ENCODE assay signal across 9 cellular contexts in genomic region chr19:57103573-57104277, GRCh38. TPM values are rescaled to one million over a fixed set of nuclear protein-coding genes. Genes with fewer than 3 reads are reported as not detected.
DNase-seq lines count a peak whose midpoint lies in the region; ATAC-seq, FAIRE-seq and TF ChIP-seq lines count a peak whose summit lies in the region.
"Had no signal": no experiment of that assay in that cellular context is flagged by ENCODE, and none has a peak within 500 bp of the region (broad histone marks: within the 10 kb centered on the region; RNA-seq: fewer than 3 reads in every experiment).

No MANE protein-coding gene starts in this region.

- H2AK5ac ChIP-seq in neuronal stem cell (ENCODE audit: low read depth, low read length) = no peak overlapping the region

- H3K14ac ChIP-seq in neuronal stem cell (ENCODE audit: low read length) = no peak overlapping the region

- H2AFZ ChIP-seq in PC-3 (ENCODE audit: low read length) = peak overlapping the region; percentile 89
- peak overlapping the region; percentile 46 for H2AFZ ChIP-seq in neuronal stem cell (ENCODE audit: low read length)

- no peaks in the 10 kb centered on the region for H3K79me1 ChIP-seq in neuronal stem cell (ENCODE audit: low read depth, low read length)

- H2BK12ac ChIP-seq in neuronal stem cell (ENCODE audit: low read length) = no peak overlapping the region

- H3K4me2 ChIP-seq in PC-3 (ENCODE audit: low read length) = peak overlapping the region; percentile 81
- peak overlapping the region; percentile 31 for H3K4me2 ChIP-seq in neuronal stem cell (ENCODE audit: insufficient read depth, low read length, poor library complexity, severe bottlenecking)

- ATAC-seq in PC-3 = peak; percentile 87

- DNase-seq in AML-193 (lab: John Stamatoyannopoulos, UW) (peak; percentile 16 to 39), H54 (ENCODE audit: insufficient read length, low spot score) (peak; percentile 89), PC-3 (peak; percentile 85), fibroblast of pulmonary artery (ENCODE audit: low read depth) (peak; percentile 75), neuronal stem cell (ENCODE audit: low spot score) (peak; percentile 52), GM12892 (ENCODE audit: insufficient read length) (no peak)
- peak; percentile 60 to 66 for DNase-seq in activated T-cell treated with anti-CD3 and anti-CD28 coated beads, Interleukin-2, amount 50 U/mL, for 48 hours

- TF ChIP-seq CTCF in PC-3 (conservative IDR thresholded peaks at IDR 0.05; ENCODE audit: low read depth, low read length) (peak; percentile 96), fibroblast of pulmonary artery (IDR thresholded peaks at IDR 0.05; ENCODE audit: low read length, missing control alignments) (peak; percentile 81)

- H3K9me2 ChIP-seq in PC-3 (replicated peaks; ENCODE audit: low read length) = no peaks in the 10 kb centered on the region

- H3K27ac ChIP-seq in PC-3 (ENCODE audit: low read length) = no peak overlapping the region
- H3K27ac ChIP-seq in neuronal stem cell (replicated peaks; ENCODE audit: low read length) = no peak overlapping the region
- no peak overlapping the region for H3K27ac ChIP-seq in subcutaneous abdominal adipose tissue (ENCODE audit: low read depth, low read length)

- H4K91ac ChIP-seq in neuronal stem cell (ENCODE audit: low read depth, low read length, poor library complexity) = no peak overlapping the region

- H3K9me3 ChIP-seq in PC-3 (ENCODE audit: low read length) (peaks cover 7% of the 10 kb centered on the region; the same call in 1 of the 2 replicates), neuronal stem cell (replicated peaks in 1 of 2; ENCODE audit: control insufficient read depth in 2 of 2, insufficient read depth in 1 of 2, low read depth in 1 of 2, low read length in 2 of 2) (peaks cover 9 to 20% of the 10 kb centered on the region in 2 donors), subcutaneous abdominal adipose tissue (ENCODE audit: control insufficient read depth in 5 of 5, low read length in 5 of 5) (no peaks in the 10 kb centered on the region)

- peak; percentile 79 for FAIRE-seq in H54 (lab: Jason Lieb, UNC)
- no peak for FAIRE-seq in GM12892 (lab: Jason Lieb, UNC)

- H2BK15ac ChIP-seq in neuronal stem cell (ENCODE audit: low read length) = no peak overlapping the region

- H3K4me3 ChIP-seq in PC-3 (ENCODE audit: low read length) (peak overlapping the region; percentile 62), fibroblast of pulmonary artery (replicated peaks; ENCODE audit: low read depth, low read length) (no peak overlapping the region), neuronal stem cell (ENCODE audit: low read length in 2 of 2) (no peak overlapping the region), subcutaneous abdominal adipose tissue (ENCODE audit: low read depth in 1 of 5, low read length in 5 of 5) (peak overlapping the region; percentile 8 to 59 (median 39))

- H2BK120ac ChIP-seq in neuronal stem cell (ENCODE audit: low read depth, low read length) = no peak overlapping the region

- H3K4me1 ChIP-seq in PC-3 (ENCODE audit: insufficient read depth, low read length) (no peaks in the 10 kb centered on the region), neuronal stem cell (ENCODE audit: control insufficient read depth in 2 of 2, insufficient read depth in 1 of 2, low read depth in 1 of 2, low read length in 2 of 2) (no peaks in the 10 kb centered on the region), subcutaneous abdominal adipose tissue (ENCODE audit: control insufficient read depth in 5 of 5, insufficient read depth in 5 of 5, low read length in 5 of 5) (peaks cover 0 to 11% (median 7%) of the 10 kb centered on the region in 5 donors)

- H3K27me3 ChIP-seq in PC-3 (ENCODE audit: low read length) (no peaks in the 10 kb centered on the region), neuronal stem cell (ENCODE audit: control insufficient read depth in 3 of 3, insufficient read depth in 3 of 3, low read depth in 1 of 3, low read length in 3 of 3) (peaks cover 0 to 19% (median 2%) of the 10 kb centered on the region in 3 experiments), subcutaneous abdominal adipose tissue (ENCODE audit: control insufficient read depth in 5 of 5, insufficient read depth in 4 of 5, low read length in 5 of 5) (peaks cover 8 to 23% (median 14%) of the 10 kb centered on the region in 5 donors)

- H3F3A ChIP-seq in PC-3 (ENCODE audit: low read length, unreplicated experiment) = no peaks in the 10 kb centered on the region

- no peak overlapping the region for H4K8ac ChIP-seq in neuronal stem cell (ENCODE audit: low read depth, low read length)

- CTCF ChIA-PET in PC-3 (lab: Charles Lee) = interaction anchor here (0.6 kb wide), 1 partner anchor 850 kb away, joined by 4 read pairs; no protein-coding TSS in a partner anchor

- H3K23ac ChIP-seq in neuronal stem cell (ENCODE audit: low read depth, low read length, poor library complexity) = peak overlapping the region; percentile 53

- no peaks in the 10 kb centered on the region for H4K20me1 ChIP-seq in PC-3 (ENCODE audit: low read length)

- H2BK5ac ChIP-seq in neuronal stem cell (ENCODE audit: low read length) = no peak overlapping the region

- POLR2A ChIA-PET in PC-3 (lab: Charles Lee; ENCODE audit: unreplicated experiment) = no interaction called here

- no peak overlapping the region for H3K18ac ChIP-seq in neuronal stem cell (ENCODE audit: low read length)

- intact Hi-C loops in PC-3 (cut with micrococcal nuclease) = loop anchor here (1.0 kb wide), 1 partner anchor 248 kb away; the partner anchor contains the start of gene ZNF304

- TF ChIP-seq POLR2A in H54 (IDR thresholded peaks at IDR 0.05; ENCODE audit: low read depth, low read length) (no peak), GM12892 (IDR thresholded peaks at IDR 0.05; ENCODE audit: low read depth, low read length) (no peak)

- no CpG with 5 or more reads among the region's 13 CpGs for WGBS in neuronal stem cell (ENCODE audit: extremely low coverage in 2 of 2, insufficient read length in 2 of 2, insufficient replicate concordance in 1 of 2), 2 donors

- H3K9ac ChIP-seq in PC-3 (ENCODE audit: low read length) = no peak overlapping the region
- no peak overlapping the region for H3K9ac ChIP-seq in neuronal stem cell (ENCODE audit: low read depth, low read length, poor library complexity)
- peak overlapping the region in 3 of 5 donors; percentile 5 to 21 (median 16) for H3K9ac ChIP-seq in subcutaneous abdominal adipose tissue (ENCODE audit: low read length in 5 of 5)

- BruUV-seq in PC-3 (replicated peaks; lab: Mats Ljungman, UMichigan) = no TSS peak

- no peaks in the 10 kb centered on the region for H3K79me2 ChIP-seq in PC-3 (ENCODE audit: low read length)

- H3K4ac ChIP-seq in neuronal stem cell (ENCODE audit: low read length) = no peak overlapping the region

- H3K36me3 ChIP-seq in PC-3 (ENCODE audit: low read depth, low read length) = 0 out of 2 replicates have a peak, but pooled peaks cover 2% of the 10 kb centered on the region
- H3K36me3 ChIP-seq in neuronal stem cell (replicated peaks in 1 of 2; ENCODE audit: control insufficient read depth in 2 of 2, insufficient read depth in 2 of 2, low read length in 2 of 2) = no peaks in the 10 kb centered on the region
- no peaks in the 10 kb centered on the region for H3K36me3 ChIP-seq in subcutaneous abdominal adipose tissue (ENCODE audit: control insufficient read depth in 5 of 5, insufficient read depth in 5 of 5, low read length in 5 of 5)

RNA-seq across cellular contexts. Expression of gene USP29, which starts 16.1 kb away (rescaled TPM):
- not detected in 2 replicates for total RNA-seq in PC-3 (2014; rRNA removed)
- polyA plus RNA-seq in neuronal stem cell (2013, experiment 1 of 2) = not detected
- not detected for polyA plus RNA-seq in neuronal stem cell (2013, experiment 2 of 2)
- polyA plus RNA-seq in GM12892 (2012; ENCODE audit: missing spikeins) = not detected
- total RNA-seq: NCI-H460 had no signal

RNA-seq across cellular contexts. Expression of gene ZIM3, which starts 41.3 kb away (rescaled TPM):
- not detected in 2 replicates for total RNA-seq in PC-3 (2014; rRNA removed)
- not detected for polyA plus RNA-seq in neuronal stem cell (2013, experiment 1 of 2)
- not detected for polyA plus RNA-seq in neuronal stem cell (2013, experiment 2 of 2)
- not detected for polyA plus RNA-seq in GM12892 (2012; ENCODE audit: missing spikeins)
- total RNA-seq: NCI-H460 had no signal

Comparison
In these comparisons a context has a peak if more than half of its experiments do, and no peak if none do; other contexts are left out.
1. H3K4me3 ChIP-seq: peak in PC-3 (single experiment) and subcutaneous abdominal adipose tissue (5 of 5); none in fibroblast of pulmonary artery (single experiment) and neuronal stem cell (0 of 2).
2. H3K9ac ChIP-seq: peak in subcutaneous abdominal adipose tissue (3 of 5); none in PC-3 (single experiment) and neuronal stem cell (single experiment).